In genomic region chr1:224068458-224068770, GRCh38 we compare ENCODE assay signal across 33 cellular contexts.
"Had no signal": no experiment of that assay in that cellular context is flagged by ENCODE, and none has a peak within 500 bp of the region (broad histone marks: within the 10 kb centered on the region; RNA-seq: fewer than 3 reads in every experiment).

No MANE protein-coding gene starts in this region.

- H3K4me3 ChIP-seq: esophagus squamous epithelium, left lung, lower lobe of right lung, mucosa of descending colon, smooth muscle cell, thyroid gland had no signal

- H3K4me1 Mint-ChIP-seq: central memory CD8-positive, alpha-beta T cell; stimulated activated memory B cell treated with anti-CD40 and anti-IgM and Interleukin-4, amounts not matched to agents 10 μg/mL and 1 μg/mL and 100 μg/mL, for 72 hours had no signal

- ATAC-seq: activated CD4-positive, CD25-positive, alpha-beta regulatory T cell treated with anti-CD3 and anti-CD28 coated beads, Interleukin-2, amount 50 U/mL, for 24 hours; left lung; lower lobe of right lung; mucosa of descending colon; stimulated activated memory B cell treated with anti-CD40 and anti-IgM and Interleukin-4, amounts not matched to agents 10 μg/mL and 1 μg/mL and 100 μg/mL, for 72 hours had no signal

- H3K27ac ChIP-seq: esophagus squamous epithelium, left lung, lower lobe of right lung, neutrophil, thyroid gland, WERI-Rb-1 had no signal

- H3K4me3 Mint-ChIP-seq: activated naive CD8-positive, alpha-beta T cell; central memory CD8-positive, alpha-beta T cell; immature natural killer cell; nephron progenitor cell; stimulated activated memory B cell treated with anti-CD40 and anti-IgM and Interleukin-4, amounts not matched to agents 10 μg/mL and 1 μg/mL and 100 μg/mL, for 72 hours; stimulated activated naive CD8-positive, alpha-beta T cell treated with anti-CD3 and anti-CD28 coated beads, Interleukin-15, amount 100 ng/mL, for 72 hours; T-helper 1 cell treated with Interleukin-12 subunit alpha and Interleukin-12 subunit beta and Interleukin-4 antibody, amounts not matched to agents 30 μg/mL and 1 μg/mL, for 36 hours had no signal

- H3K27ac Mint-ChIP-seq: activated naive CD8-positive, alpha-beta T cell; immature natural killer cell; nephron progenitor cell; stimulated activated memory B cell treated with anti-CD40 and anti-IgM and Interleukin-4, amounts not matched to agents 10 μg/mL and 1 μg/mL and 100 μg/mL, for 72 hours; T-helper 1 cell treated with Interleukin-12 subunit alpha and Interleukin-12 subunit beta and Interleukin-4 antibody, amounts not matched to agents 30 μg/mL and 1 μg/mL, for 36 hours had no signal

- H3K4me1 ChIP-seq: left lung, lower lobe of right lung, thyroid gland had no signal

- DNase-seq: activated CD4-positive, alpha-beta T cell treated with anti-CD3 and anti-CD28 coated beads for 48 hours; activated CD4-positive, alpha-beta T cell treated with anti-CD3 and anti-CD28 coated beads, Interleukin-2, amount 50 U/mL, for 48 hours; activated CD8-positive, alpha-beta memory T cell treated with anti-CD3 and anti-CD28 coated beads for 24 hours; activated effector memory CD4-positive, alpha-beta T cell treated with Interleukin-2 at 50 U/mL for 16 hours; activated naive CD4-positive, alpha-beta T cell treated with Interleukin-2 at 50 U/mL for 16 hours; anterior cingulate cortex; effector CD4-positive, alpha-beta T cell; esophagus squamous epithelium; hippocampal formation; immature natural killer cell; left lung; lower lobe of right lung; mucosa of descending colon; nephron progenitor cell; retina; stimulated activated CD4-positive, alpha-beta T cell treated with anti-CD3 and anti-CD28 coated beads, Interleukin-1b, Interleukin-23, amount 100 ng/mL, for 48 hours; stimulated activated CD4-positive, alpha-beta T cell treated with anti-CD3 and anti-CD28 coated beads, Interleukin-4, amount 100 ng/mL, for 4 hours; stimulated activated CD8-positive, alpha-beta memory T cell treated with anti-CD3 and anti-CD28 coated beads, Interleukin-4, amount 100 ng/mL, for 48 hours; stimulated activated naive CD8-positive, alpha-beta T cell treated with anti-CD3 and anti-CD28 coated beads, Interleukin-15, amount 100 ng/mL, for 72 hours; substantia nigra; T-helper 9 cell; thyroid gland; WERI-Rb-1 had no signal

- H3K36me3 Mint-ChIP-seq: immature natural killer cell; stimulated activated memory B cell treated with anti-CD40 and anti-IgM and Interleukin-4, amounts not matched to agents 10 μg/mL and 1 μg/mL and 100 μg/mL, for 72 hours had no signal

- H3K4me2 ChIP-seq: smooth muscle cell had no signal

- H3K36me3 ChIP-seq: esophagus squamous epithelium, left lung, lower lobe of right lung, neutrophil, thyroid gland, WERI-Rb-1 had no signal

- H3K9me3 ChIP-seq: esophagus squamous epithelium, left lung, lower lobe of right lung, mucosa of descending colon, neutrophil, thyroid gland had no signal

- H3K27me3 ChIP-seq: esophagus squamous epithelium, left lung, neutrophil, thyroid gland had no signal

- FAIRE-seq: bronchial epithelial cell, frontal cortex, TTC549 had no signal

- H3K9me3 Mint-ChIP-seq: central memory CD8-positive, alpha-beta T cell; immature natural killer cell had no signal
